In the genomic region with DNA sequence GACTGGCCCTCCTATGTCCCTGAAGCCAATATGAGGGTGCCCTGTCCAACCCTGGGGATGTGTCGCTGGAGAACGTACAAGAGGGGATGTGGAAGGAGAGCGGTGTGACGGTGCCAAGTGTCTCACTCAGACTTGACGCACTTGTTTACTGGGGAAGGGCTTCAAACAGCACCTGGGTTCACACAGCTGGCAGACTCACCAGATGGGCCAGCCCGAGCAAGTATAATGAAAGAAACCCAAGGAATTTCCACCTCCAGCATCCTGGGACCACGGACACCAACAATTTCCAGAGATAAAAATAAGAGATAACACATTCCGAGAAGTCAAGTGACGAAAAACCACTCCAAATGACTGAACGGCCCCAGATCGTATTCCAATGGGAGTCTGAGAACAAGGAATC, we compare ENCODE assay signal across 21 cellular contexts. TPM values are rescaled to one million over a fixed set of nuclear protein-coding genes. Genes with fewer than 3 reads are reported as not detected.
DNase-seq lines count a peak whose midpoint lies in the region; ATAC-seq and TF ChIP-seq lines count a peak whose summit lies in the region.
"Had no signal": no experiment of that assay in that cellular context is flagged by ENCODE, and none has a peak within 500 bp of the region (broad histone marks: within the 10 kb centered on the region; RNA-seq: fewer than 3 reads in every experiment).

No MANE protein-coding gene starts in this region.

- H3K4me1 Mint-ChIP-seq in type B pancreatic cell (ENCODE audit: unreplicated experiment) = peaks cover 18% of the 10 kb centered on the region

- H3K27me3 ChIP-seq in left ventricle myocardium inferior (ENCODE audit: low read depth) = no peaks in the 10 kb centered on the region
- H3K27me3 ChIP-seq: sigmoid colon had no signal

- no peaks in the 10 kb centered on the region for H3K9me3 Mint-ChIP-seq in type B pancreatic cell

- DNase-seq in left ventricle myocardium inferior = no peak
- DNase-seq in left cardiac atrium = no peak
- peak; percentile 20 for DNase-seq in epithelial cell of prostate (ENCODE audit: low read depth, low spot score)
- no peak for DNase-seq in type B pancreatic cell (ENCODE audit: extremely low spot score, unreplicated experiment)
- no peak for DNase-seq in NCI-H446 (lab: John Stamatoyannopoulos, UW)
- DNase-seq: activated CD4-positive, CD25-positive, alpha-beta regulatory T cell treated with anti-CD3 and anti-CD28 coated beads, Interleukin-2, amount 50 U/mL, for 72 hours; activated CD8-positive, alpha-beta memory T cell treated with anti-CD3 and anti-CD28 coated beads, Interleukin-2, amount 50 U/mL, for 48 hours; cerebellar nuclear complex; DMS153; effector memory CD4-positive, alpha-beta T cell; H9; kidney glomerular epithelial cell; NCI-H1048; NCI-H526; occipital lobe; sigmoid colon; stimulated activated CD4-positive, alpha-beta T cell treated with anti-CD3 and anti-CD28 coated beads, Interleukin-2, amount 100 ng/mL, for 24 hours; T-helper 9 cell had no signal

- intact Hi-C loops in left ventricle myocardium inferior (cut with micrococcal nuclease) = no loop called here
- intact Hi-C loops in left cardiac atrium (cut with DNase I) = no loop called here

- H3K27ac ChIP-seq in left ventricle myocardium inferior (replicated peaks) (peak overlapping the region; percentile 25), VCaP (peak overlapping the region; percentile 9; the same call in 1 of the 2 replicates), epithelial cell of prostate (peak overlapping the region; percentile 58)
- H3K27ac ChIP-seq: sigmoid colon had no signal

- no peak overlapping the region for H3K4me3 ChIP-seq in left ventricle myocardium inferior
- H3K4me3 ChIP-seq: K562, sigmoid colon had no signal

- peaks cover 68% of the 10 kb centered on the region for H3K36me3 ChIP-seq in left ventricle myocardium inferior

- peak overlapping the region; percentile 53 for H3K4me3 Mint-ChIP-seq in type B pancreatic cell

- ATAC-seq in left cardiac atrium (no peak), GM19035 (IDR thresholded peaks at IDR 0.05; ENCODE audit: unreplicated experiment) (no peak)
- ATAC-seq: K562 had no signal

- TF ChIP-seq CTCF in left ventricle myocardium inferior (IDR thresholded peaks at IDR 0.05; ENCODE audit: borderline replicate concordance) (no peak), VCaP (conservative IDR thresholded peaks at IDR 0.05) (no peak), type B pancreatic cell (conservative IDR thresholded peaks at IDR 0.05) (no peak)

- peak overlapping the region; percentile 72 for H3K27ac Mint-ChIP-seq in type B pancreatic cell

- H3K4me1 ChIP-seq in left ventricle myocardium inferior = peaks cover 79% of the 10 kb centered on the region

- H3K9me3 ChIP-seq in left ventricle myocardium inferior (replicated peaks) = no peaks in the 10 kb centered on the region
- H3K9me3 ChIP-seq: sigmoid colon had no signal

- H3K36me3 Mint-ChIP-seq in type B pancreatic cell = peaks cover 33% of the 10 kb centered on the region

- no peaks in the 10 kb centered on the region for H3K27me3 Mint-ChIP-seq in type B pancreatic cell

RNA-seq across cellular contexts. Expression of a gene that starts 5.3 kb away (rescaled TPM):
- total RNA-seq in left ventricle myocardium inferior (834 TPM), left cardiac atrium (100 to 1,000 TPM; 617 to 633 TPM), type B pancreatic cell (ENCODE audit: low replicate concordance) (345 and 403 TPM in 2 replicates)

RNA-seq across cellular contexts. Expression of a gene that starts 12.0 kb away (rescaled TPM):
- total RNA-seq in left ventricle myocardium inferior (3.3 TPM), left cardiac atrium (1 to 10 TPM; 2.9 to 3.2 TPM), type B pancreatic cell (ENCODE audit: low replicate concordance) (12.6 and 19.0 TPM in 2 replicates)

RNA-seq across cellular contexts. Expression of a gene that starts 21.9 kb away (rescaled TPM):
- total RNA-seq in left ventricle myocardium inferior = 17.9 TPM
- 10 to 100 TPM; 18.2 to 18.8 TPM for total RNA-seq in left cardiac atrium
- 48.4 and 64.1 TPM in 2 replicates for total RNA-seq in type B pancreatic cell (ENCODE audit: low replicate concordance)

RNA-seq across cellular contexts. Expression of a gene that starts 22.1 kb away (rescaled TPM):
- 4.3 TPM for total RNA-seq in left ventricle myocardium inferior
- 1 to 10 TPM; 2.6 to 2.8 TPM for total RNA-seq in left cardiac atrium
- total RNA-seq in type B pancreatic cell (ENCODE audit: low replicate concordance) = 7.9 and 11.3 TPM in 2 replicates

RNA-seq across cellular contexts. Expression of a gene that starts 39.4 kb away (rescaled TPM):
- total RNA-seq in left ventricle myocardium inferior (15.6 TPM), left cardiac atrium (10 to 100 TPM; 17.3 to 19.6 TPM), type B pancreatic cell (ENCODE audit: low replicate concordance) (24.3 and 31.8 TPM in 2 replicates)
